In genomic region chr6:37570801-37571200, GRCh38 we compare ENCODE assay signal across 27 cellular contexts.
DNase-seq lines count a peak whose midpoint lies in the region; ATAC-seq, FAIRE-seq and TF ChIP-seq lines count a peak whose summit lies in the region.
"Had no signal": no experiment of that assay in that cellular context is flagged by ENCODE, and none has a peak within 500 bp of the region (broad histone marks: within the 10 kb centered on the region; RNA-seq: fewer than 3 reads in every experiment).

No MANE protein-coding gene starts in this region.

- WGBS in H1 (ENCODE audit: extremely low coverage in 1 of 2, insufficient coverage in 1 of 2, insufficient read length in 1 of 2, insufficient replicate concordance in 2 of 2, low coverage in 1 of 2, low lambda C conversion rate in 2 of 2, missing lambda C conversion rate in 1 of 2), 2 experiments = 85% methylated on average over 16 of the region's 16 CpGs; no CpG with 5 or more reads in 1 of the 2 experiments
- 54 to 63% (median 57%) methylated on average over 16 of the region's 16 CpGs for WGBS in heart left ventricle, 4 donors

- H3K79me2 ChIP-seq in OCI-LY7 (ENCODE audit: insufficient read depth, low read depth, low read length) = no peaks in the 10 kb centered on the region
- H3K79me2 ChIP-seq in H1 (ENCODE audit: control insufficient read depth in 1 of 2, insufficient read depth in 2 of 2, low read length in 2 of 2) = no peaks in the 10 kb centered on the region

- peak overlapping the region; percentile 22 to 96 (median 90); a peak in 20 of 22 replicates for H3K4me2 ChIP-seq in BLaER1 treated with 17β-estradiol and CSF1 and Interleukin-3, amounts not matched to agents 10 nM and 100 nM
- peak overlapping the region; percentile 11; the same call in 1 of the 2 replicates for H3K4me2 ChIP-seq in OCI-LY7 (ENCODE audit: low read length)
- H3K4me2 ChIP-seq in H1 (ENCODE audit: insufficient read depth in 1 of 2, low read depth in 2 of 2, low read length in 2 of 2) = no peak overlapping the region

- no peak overlapping the region for H4K8ac ChIP-seq in H1 (ENCODE audit: extremely low read depth, insufficient read depth, low read length)

- no peaks in the 10 kb centered on the region for H3K9me3 ChIP-seq in BLaER1 treated with 17β-estradiol and CSF1 and Interleukin-3, amounts not matched to agents 10 nM and 100 nM (replicated peaks in 1 of 11)
- H3K9me3 ChIP-seq in OCI-LY7 (ENCODE audit: low read length) = no peaks in the 10 kb centered on the region
- H3K9me3 ChIP-seq in H1 (ENCODE audit: insufficient read depth in 2 of 2, low read depth in 1 of 2, low read length in 1 of 2) = no peaks in the 10 kb centered on the region
- no peaks in the 10 kb centered on the region for H3K9me3 ChIP-seq in neuron (ENCODE audit: low read length)
- H3K9me3 ChIP-seq in heart left ventricle = no peaks in the 10 kb centered on the region
- H3K9me3 ChIP-seq: esophagus muscularis mucosa, Peyer's patch, thyroid gland had no signal

- H3K36me3 ChIP-seq in BLaER1 treated with 17β-estradiol and CSF1 and Interleukin-3, amounts not matched to agents 10 nM and 100 nM = no peaks in the 10 kb centered on the region
- H3K36me3 ChIP-seq in OCI-LY7 (ENCODE audit: insufficient read depth, low read length) (no peaks in the 10 kb centered on the region), H1 (ENCODE audit: control insufficient read depth in 2 of 4, insufficient read depth in 4 of 4, low read length in 3 of 4) (no peaks in the 10 kb centered on the region), neuron (ENCODE audit: insufficient read depth, low read length) (no peaks in the 10 kb centered on the region), heart left ventricle (no peaks in the 10 kb centered on the region)
- H3K36me3 ChIP-seq: esophagus muscularis mucosa, Peyer's patch, thyroid gland had no signal

- no peak overlapping the region for H4K5ac ChIP-seq in H1 (ENCODE audit: insufficient read length, low read depth, low read length)

- TF ChIP-seq EP300 in H1 (IDR thresholded peaks at IDR 0.05; ENCODE audit: borderline replicate concordance in 1 of 2, low read depth in 2 of 2, low read length in 2 of 2) = no peak

- H3K9ac ChIP-seq in BLaER1 treated with 17β-estradiol and CSF1 and Interleukin-3, amounts not matched to agents 10 nM and 100 nM = 0 out of 22 replicates have a peak overlapping the region, but pooled peaks of 1 of the 11 experiments have one; percentile 25
- H3K9ac ChIP-seq in H1 (replicated peaks in 1 of 4; ENCODE audit: extremely low read depth in 1 of 4, low read depth in 3 of 4, low read length in 3 of 4) = no peak overlapping the region

- no peak overlapping the region for H2AK5ac ChIP-seq in H1 (ENCODE audit: low read depth, low read length)

- no peak overlapping the region for H4K91ac ChIP-seq in H1 (replicated peaks; ENCODE audit: insufficient read length, low read length)

- POLR2A ChIA-PET in OCI-LY7 (lab: Charles Lee) (interaction anchor here (0.6 to 1.2 kb wide), 3 partner anchors 46 to 500 kb away, joined by 3 read pairs; no protein-coding TSS in a partner anchor), H1 (lab: Charles Lee; ENCODE audit: partially characterized antibody) (interaction anchor here (1.1 kb wide), 1 partner anchor 134 kb away, joined by 3 read pairs; no protein-coding TSS in a partner anchor)

- TF ChIP-seq RAD21 in H1 (IDR thresholded peaks at IDR 0.05 in 1 of 2, conservative IDR thresholded peaks at IDR 0.05 in 1 of 2; ENCODE audit: low read depth in 2 of 2, low read length in 2 of 2) = no peak

- H3K4me3 ChIP-seq in BLaER1 treated with 17β-estradiol and CSF1 and Interleukin-3, amounts not matched to agents 10 nM and 100 nM = no peak overlapping the region
- H3K4me3 ChIP-seq in OCI-LY7 (ENCODE audit: low read depth, low read length, poor library complexity, severe bottlenecking) (no peak overlapping the region), H1 (ENCODE audit: extremely low read depth in 1 of 4, insufficient read depth in 2 of 4, low read depth in 3 of 4, low read length in 4 of 4) (no peak overlapping the region), neuron (ENCODE audit: low read length) (peak overlapping the region; percentile 23), heart left ventricle (no peak overlapping the region)
- H3K4me3 ChIP-seq: coronary artery, esophagus muscularis mucosa, Peyer's patch, thyroid gland had no signal

- no peak overlapping the region for H2BK15ac ChIP-seq in H1 (ENCODE audit: low read length)

- no peak overlapping the region for H2BK120ac ChIP-seq in H1 (replicated peaks; ENCODE audit: low read depth, low read length)

- ATAC-seq in heart left ventricle = no peak
- ATAC-seq: activated CD8-positive, alpha-beta T cell treated with anti-CD3 and anti-CD28 coated beads for 36 hours; activated naive CD4-positive, alpha-beta T cell treated with anti-CD3 and anti-CD28 coated beads, Interleukin-2, amount 50 U/mL, for 72 hours; activated T-helper 17 cell treated with anti-CD3 and anti-CD28 coated beads, Interleukin-2, amount 50 U/mL, for 72 hours; foreskin keratinocyte; HCT116; left lobe of liver; stimulated activated naive CD8-positive, alpha-beta T cell treated with anti-CD3 and anti-CD28 coated beads, Interleukin-15, amount 100 ng/mL, for 72 hours; T-cell had no signal

- H2BK5ac ChIP-seq in H1 (ENCODE audit: low read depth, low read length) = no peak overlapping the region

- no peak for FAIRE-seq in H1 (lab: Jason Lieb, UNC)
- FAIRE-seq: TTC549 had no signal

- no peak overlapping the region for H3K14ac ChIP-seq in H1 (ENCODE audit: insufficient read length)

- peaks cover 24 to 69% (median 65%) of the 10 kb centered on the region in 10 experiments for H3K4me1 ChIP-seq in BLaER1 treated with 17β-estradiol and CSF1 and Interleukin-3, amounts not matched to agents 10 nM and 100 nM
- H3K4me1 ChIP-seq in OCI-LY7 (ENCODE audit: insufficient read depth, low read length, poor library complexity, severe bottlenecking) (peaks cover 21% of the 10 kb centered on the region), H1 (replicated peaks in 1 of 4; ENCODE audit: control insufficient read depth in 3 of 4, insufficient read depth in 4 of 4, low read length in 3 of 4) (peaks cover 0 to 3% (median 0%) of the 10 kb centered on the region in 4 experiments; a peak in 1 of 7 replicates), neuron (ENCODE audit: insufficient read depth, low read length) (peaks cover 40% of the 10 kb centered on the region), heart left ventricle (peaks cover 0 to 7% (median 3%) of the 10 kb centered on the region in 12 donors)

- BruUV-seq in OCI-LY7 (replicated peaks; lab: Mats Ljungman, UMichigan) = no TSS peak

- peaks cover 0 to 3% (median 0%) of the 10 kb centered on the region in 11 experiments; a peak in 5 of 22 replicates for H3K27me3 ChIP-seq in BLaER1 treated with 17β-estradiol and CSF1 and Interleukin-3, amounts not matched to agents 10 nM and 100 nM
- H3K27me3 ChIP-seq in H1 (replicated peaks in 1 of 4; ENCODE audit: control insufficient read depth in 3 of 4, extremely low read depth in 1 of 4, insufficient read depth in 3 of 4, low read length in 3 of 4) (no peaks in the 10 kb centered on the region; a peak in 2 of 7 replicates), neuron (ENCODE audit: insufficient read depth, low read length) (no peaks in the 10 kb centered on the region), heart left ventricle (peaks cover 0 to 17% (median 4%) of the 10 kb centered on the region in 9 donors)

- H3K79me1 ChIP-seq in H1 (ENCODE audit: low read depth, low read length) = no peaks in the 10 kb centered on the region

- H3K23me2 ChIP-seq in H1 (ENCODE audit: low read depth, low read length) = peaks cover 8% of the 10 kb centered on the region

- TF ChIP-seq POLR2A in H1 (IDR thresholded peaks at IDR 0.05; ENCODE audit: control extremely low read depth in 1 of 2, low read depth in 2 of 2, low read length in 2 of 2) (no peak), heart left ventricle (IDR thresholded peaks at IDR 0.05) (no peak)

- H3K23ac ChIP-seq in H1 (ENCODE audit: insufficient read length) = no peak overlapping the region

- H2AFZ ChIP-seq in OCI-LY7 (ENCODE audit: low read length) = peak overlapping the region; percentile 35
- H2AFZ ChIP-seq in H1 (ENCODE audit: low read length) = no peak overlapping the region
- no peak overlapping the region for H2AFZ ChIP-seq in neuron (ENCODE audit: low read depth, low read length)

- intact Hi-C loops in OCI-LY7 (cut with micrococcal nuclease; ENCODE audit: unreplicated experiment) = no loop called here
- intact Hi-C loops in heart left ventricle (cut with DNase I) = no loop called here

- H3K56ac ChIP-seq in H1 (replicated peaks; ENCODE audit: insufficient read length, low read depth, low read length) = no peak overlapping the region

- DNase-seq in OCI-LY7 (ENCODE audit: low spot score) = no peak
- DNase-seq in H1 (ENCODE audit: low read depth in 1 of 2, low spot score in 2 of 2) = no peak
- no peak for DNase-seq in hepatic stellate cell (ENCODE audit: low spot score)
- no peak for DNase-seq in T-helper 1 cell
- DNase-seq in heart left ventricle = no peak
- DNase-seq in NCI-H2227 treated with DMSO at 0.1 percent for 48 hours (lab: John Stamatoyannopoulos, UW) = no peak
- DNase-seq: activated CD8-positive, alpha-beta T cell treated with anti-CD3 and anti-CD28 coated beads for 36 hours; foreskin keratinocyte; immature natural killer cell; mesendoderm; NCI-H1436 treated with DMSO at 0.1 percent for 48 hours; NK-92 treated with Interleukin-12 subunit alpha and Interleukin-12 subunit beta, amount 100 ng/mL, for 24 hours; occipital lobe; Peyer's patch; SHP77 treated with DMSO at 0.1 percent for 48 hours; stimulated activated naive CD8-positive, alpha-beta T cell treated with anti-CD3 and anti-CD28 coated beads, Interleukin-15, amount 100 ng/mL, for 72 hours; T-cell; thyroid gland had no signal

- peaks cover 0 to 5% (median 0%) of the 10 kb centered on the region in 11 experiments; a peak in 1 of 22 replicates for H4K20me1 ChIP-seq in BLaER1 treated with 17β-estradiol and CSF1 and Interleukin-3, amounts not matched to agents 10 nM and 100 nM
- H4K20me1 ChIP-seq in OCI-LY7 (ENCODE audit: insufficient read depth, low read length) (no peaks in the 10 kb centered on the region), H1 (replicated peaks in 1 of 2; ENCODE audit: control insufficient read depth in 1 of 2, insufficient read depth in 2 of 2, low read length in 2 of 2) (no peaks in the 10 kb centered on the region)

- H3K9me2 ChIP-seq in OCI-LY7 (ENCODE audit: insufficient read depth, low read length) = no peaks in the 10 kb centered on the region

- no peak for TF ChIP-seq CTCF in OCI-LY7 (conservative IDR thresholded peaks at IDR 0.05; ENCODE audit: low read length)
- TF ChIP-seq CTCF in H1 (IDR thresholded peaks at IDR 0.05; ENCODE audit: control extremely low read depth in 1 of 3, insufficient read depth in 1 of 3, low read depth in 1 of 3, low read length in 3 of 3) = no peak
- no peak for TF ChIP-seq CTCF in heart left ventricle (IDR thresholded peaks at IDR 0.05)

- no peak overlapping the region for H3K4ac ChIP-seq in H1 (replicated peaks; ENCODE audit: insufficient read length, low read depth, low read length)

- CTCF ChIA-PET in OCI-LY7 (lab: Charles Lee; ENCODE audit: unreplicated experiment) = interaction anchor here (0.7 kb wide), 1 partner anchor 41 kb away, joined by 3 read pairs; no protein-coding TSS in a partner anchor
- CTCF ChIA-PET in H1 (lab: Charles Lee; ENCODE audit: partially characterized antibody) = interaction anchor here (0.8 to 11.7 kb wide), 17 partner anchors 8 to 638 kb away, joined by 3 to 163 read pairs (median 5); no protein-coding TSS in a partner anchor

- peak overlapping the region in 1 of 11 experiments; percentile 12; a peak in 1 of 22 replicates for H3K27ac ChIP-seq in BLaER1 treated with 17β-estradiol and CSF1 and Interleukin-3, amounts not matched to agents 10 nM and 100 nM
- H3K27ac ChIP-seq in OCI-LY7 (ENCODE audit: low read depth, low read length, poor library complexity, severe bottlenecking) (no peak overlapping the region), H1 (ENCODE audit: low read depth, low read length) (no peak overlapping the region), heart left ventricle (no peak overlapping the region)
- H3K27ac ChIP-seq: coronary artery, esophagus muscularis mucosa, foreskin keratinocyte, Peyer's patch, thyroid gland had no signal

- H3K18ac ChIP-seq in H1 (ENCODE audit: extremely low read depth, low read length) = no peak overlapping the region

- 0 out of 2 replicates have a peak overlapping the region, but pooled peaks have one; percentile 27 for H2BK12ac ChIP-seq in H1 (ENCODE audit: low read depth, low read length)

- H2BK20ac ChIP-seq in H1 (ENCODE audit: low read length) = no peak overlapping the region

Comparison
In these comparisons a context has a peak if more than half of its experiments do, and no peak if none do; other contexts are left out.
1. H3K4me2 ChIP-seq: peak in BLaER1 treated with 17β-estradiol and CSF1 and Interleukin-3, amounts not matched to agents 10 nM and 100 nM (11 of 11) and OCI-LY7 (single experiment); none in H1 (0 of 2).